In the genomic region with DNA sequence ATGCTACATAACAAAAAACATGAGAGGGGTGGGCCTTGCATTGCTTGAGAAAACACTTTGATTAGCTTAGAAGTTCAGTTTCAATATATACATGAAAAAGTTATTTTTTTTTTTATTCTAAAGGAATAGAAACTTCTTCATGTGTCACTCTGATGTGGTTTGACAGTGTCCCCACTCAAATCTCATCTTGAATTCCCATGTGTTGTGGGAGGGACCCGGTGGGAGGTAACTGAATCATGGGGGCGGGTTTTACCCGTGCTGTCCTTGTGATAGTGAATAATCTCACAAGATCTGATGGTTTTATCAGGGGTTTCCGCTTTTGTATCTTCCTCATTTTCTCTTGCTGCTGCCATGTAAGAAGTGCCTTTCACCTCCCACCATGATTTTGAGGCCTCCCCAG, we compare ENCODE assay signal across 8 cellular contexts. TPM values are rescaled to one million over a fixed set of nuclear protein-coding genes. Genes with fewer than 3 reads are reported as not detected.
A peak's percentile ranks its signal among the peaks of the same experiment; 100 is the strongest.
DNase-seq lines count a peak whose midpoint lies in the region; ATAC-seq and TF ChIP-seq lines count a peak whose summit lies in the region.
"Not testable (repeated sequence)": the region's sequence is repeated elsewhere in the genome, so short reads cannot be mapped to it uniquely, and the experiment has no call there.

No MANE protein-coding gene starts in this region.

- H3K79me2 ChIP-seq in GM23338 (replicated peaks; ENCODE audit: insufficient read depth) = peaks cover 39% of the 10 kb centered on the region

- peaks cover 18% of the 10 kb centered on the region; the same call in 2 of the 3 replicates for H3K36me3 Mint-ChIP-seq in GM23338 (ENCODE audit: low read depth)
- peaks cover 10 to 17% of the 10 kb centered on the region in 2 donors for H3K36me3 Mint-ChIP-seq in activated T-cell treated with anti-CD3 and anti-CD28 coated beads, Interleukin-2, amount 50 U/mL, for 72 hours (ENCODE audit: insufficient read depth in 2 of 2)
- peaks cover 26% of the 10 kb centered on the region for H3K36me3 Mint-ChIP-seq in activated naive CD4-positive, alpha-beta T cell treated with anti-CD3 and anti-CD28 coated beads for 36 hours (ENCODE audit: low read depth)
- peaks cover 11% of the 10 kb centered on the region for H3K36me3 Mint-ChIP-seq in chondrocyte (ENCODE audit: low read depth)
- H3K36me3 Mint-ChIP-seq in mesothelial cell of epicardium = peaks cover 17% of the 10 kb centered on the region

- H3K4me1 ChIP-seq in GM23338 (ENCODE audit: insufficient read depth) = peaks cover 29% of the 10 kb centered on the region

- H3K4me3 ChIP-seq in GM23338 = not testable (repeated sequence)

- ATAC-seq in GM23338; activated T-cell treated with anti-CD3 and anti-CD28 coated beads, Interleukin-2, amount 50 U/mL, for 72 hours (replicated peaks in 1 of 2): not testable (repeated sequence)

- H3K4me2 ChIP-seq in GM23338 = peak overlapping the region; percentile 49

- CTCF ChIA-PET in activated naive CD4-positive, alpha-beta T cell treated with anti-CD3 and anti-CD28 coated beads for 36 hours (lab: Charles Lee) = not testable (repeated sequence)

- not testable (repeated sequence) for TF ChIP-seq CTCF in GM23338 (conservative IDR thresholded peaks at IDR 0.05; ENCODE audit: low read depth in 2 of 2); chondrocyte (IDR thresholded peaks at IDR 0.05); mesothelial cell of epicardium (IDR thresholded peaks at IDR 0.05; ENCODE audit: unreplicated experiment)

- not testable (repeated sequence) for H3K27me3 Mint-ChIP-seq in GM23338 (ENCODE audit: insufficient read depth, low read depth, poor library complexity); activated T-cell treated with anti-CD3 and anti-CD28 coated beads, Interleukin-2, amount 50 U/mL, for 72 hours (ENCODE audit: low read depth); activated naive CD4-positive, alpha-beta T cell treated with anti-CD3 and anti-CD28 coated beads for 36 hours (ENCODE audit: low read depth); chondrocyte (ENCODE audit: low read depth); mesothelial cell of epicardium (ENCODE audit: low read depth)

- H3K4me1 Mint-ChIP-seq in GM23338 = peaks cover 34% of the 10 kb centered on the region
- not testable (repeated sequence) for H3K4me1 Mint-ChIP-seq in activated T-cell treated with anti-CD3 and anti-CD28 coated beads, Interleukin-2, amount 50 U/mL, for 72 hours (ENCODE audit: low read depth)
- peaks cover 19% of the 10 kb centered on the region for H3K4me1 Mint-ChIP-seq in activated naive CD4-positive, alpha-beta T cell treated with anti-CD3 and anti-CD28 coated beads for 36 hours (ENCODE audit: low read depth)
- H3K4me1 Mint-ChIP-seq in chondrocyte (ENCODE audit: low read depth) = peaks cover 31% of the 10 kb centered on the region
- H3K4me1 Mint-ChIP-seq in mesothelial cell of epicardium = peaks cover 53% of the 10 kb centered on the region

- intact Hi-C loops in activated naive CD4-positive, alpha-beta T cell treated with anti-CD3 and anti-CD28 coated beads for 36 hours (cut with micrococcal nuclease) = not testable (repeated sequence)

- not testable (repeated sequence) for H3K36me3 ChIP-seq in GM23338 (ENCODE audit: insufficient read depth)

- not testable (repeated sequence) for H3F3A ChIP-seq in GM23338 (replicated peaks; ENCODE audit: low read depth)

- DNase-seq in GM23338 (ENCODE audit: low spot score); activated T-cell treated with anti-CD3 and anti-CD28 coated beads, Interleukin-2, amount 50 U/mL, for 72 hours; chondrocyte (ENCODE audit: low spot score); mesothelial cell of epicardium (ENCODE audit: low spot score in 2 of 2, unreplicated experiment in 2 of 2): not testable (repeated sequence)
- peak; percentile 6 for DNase-seq in activated CD4-positive, alpha-beta T cell treated with anti-CD3 and anti-CD28 coated beads for 48 hours
- peak; percentile 20 for DNase-seq in activated naive CD4-positive, alpha-beta T cell treated with anti-CD3 and anti-CD28 coated beads for 36 hours
- peak; percentile 11 for DNase-seq in stimulated activated CD4-positive, alpha-beta T cell treated with anti-CD3 and anti-CD28 coated beads, Interleukin-12 subunit alpha, Interleukin-12 subunit beta, amount 100 ng/mL, for 4 hours
- peak; percentile 11 for DNase-seq in stimulated activated CD8-positive, alpha-beta memory T cell treated with anti-CD3 and anti-CD28 coated beads, Interleukin-4, amount 100 ng/mL, for 24 hours (ENCODE audit: low read depth)

- H2AFZ ChIP-seq in GM23338 = not testable (repeated sequence)

- H3K27me3 ChIP-seq in GM23338 (ENCODE audit: insufficient read depth) = not testable (repeated sequence)

- H3K27ac Mint-ChIP-seq in GM23338 (peak overlapping the region; percentile 60; the same call in 1 of the 2 replicates), chondrocyte (ENCODE audit: unreplicated experiment) (peak overlapping the region; percentile 30), mesothelial cell of epicardium (peak overlapping the region; percentile 37)
- peak overlapping the region; percentile 75 for H3K27ac Mint-ChIP-seq in activated T-cell treated with anti-CD3 and anti-CD28 coated beads, Interleukin-2, amount 50 U/mL, for 72 hours
- not testable (repeated sequence) for H3K27ac Mint-ChIP-seq in activated naive CD4-positive, alpha-beta T cell treated with anti-CD3 and anti-CD28 coated beads for 36 hours

- H3K4me3 Mint-ChIP-seq in GM23338; activated T-cell treated with anti-CD3 and anti-CD28 coated beads, Interleukin-2, amount 50 U/mL, for 72 hours; activated naive CD4-positive, alpha-beta T cell treated with anti-CD3 and anti-CD28 coated beads for 36 hours; chondrocyte (ENCODE audit: unreplicated experiment); mesothelial cell of epicardium: not testable (repeated sequence)

- H3K9me2 ChIP-seq in GM23338 (ENCODE audit: insufficient read depth) = not testable (repeated sequence)

- H3K9me3 Mint-ChIP-seq in GM23338; activated T-cell treated with anti-CD3 and anti-CD28 coated beads, Interleukin-2, amount 50 U/mL, for 72 hours; activated naive CD4-positive, alpha-beta T cell treated with anti-CD3 and anti-CD28 coated beads for 36 hours; chondrocyte (ENCODE audit: low read depth); mesothelial cell of epicardium: not testable (repeated sequence)

- not testable (repeated sequence) for H4K20me1 ChIP-seq in GM23338 (replicated peaks; ENCODE audit: insufficient read depth)

- H3K27ac ChIP-seq in GM23338 (ENCODE audit: low read depth) = peak overlapping the region; percentile 83

RNA-seq across cellular contexts. Expression of a gene that starts 32.4 kb away (rescaled TPM):
- 17.9 and 19.1 TPM in 2 replicates for total RNA-seq in GM23338 (2014; rRNA removed; shearing (Covaris generic))
- polyA plus RNA-seq in GM23338 (2016; fragmentation: Nextera tagmentation; extraction: Ambion mirVana) = 19.0 and 20.2 TPM in 2 replicates
- total RNA-seq in activated T-cell treated with anti-CD3 and anti-CD28 coated beads, Interleukin-2, amount 50 U/mL, for 72 hours = 10 to 100 TPM; 17.5 to 20.9 TPM
- 10 to 100 TPM in 1 of 2 experiments, 1 to 10 TPM in 1; 9.9 to 13.6 TPM for total RNA-seq in activated naive CD4-positive, alpha-beta T cell treated with anti-CD3 and anti-CD28 coated beads for 36 hours
- total RNA-seq in chondrocyte (55.1 to 58.2 TPM (median 55.1 TPM) in 3 replicates), mesothelial cell of epicardium (43.2 to 53.7 TPM (median 47.6 TPM) in 3 replicates)
